ENCODE assay signal across 15 cellular contexts in the genomic region with DNA sequence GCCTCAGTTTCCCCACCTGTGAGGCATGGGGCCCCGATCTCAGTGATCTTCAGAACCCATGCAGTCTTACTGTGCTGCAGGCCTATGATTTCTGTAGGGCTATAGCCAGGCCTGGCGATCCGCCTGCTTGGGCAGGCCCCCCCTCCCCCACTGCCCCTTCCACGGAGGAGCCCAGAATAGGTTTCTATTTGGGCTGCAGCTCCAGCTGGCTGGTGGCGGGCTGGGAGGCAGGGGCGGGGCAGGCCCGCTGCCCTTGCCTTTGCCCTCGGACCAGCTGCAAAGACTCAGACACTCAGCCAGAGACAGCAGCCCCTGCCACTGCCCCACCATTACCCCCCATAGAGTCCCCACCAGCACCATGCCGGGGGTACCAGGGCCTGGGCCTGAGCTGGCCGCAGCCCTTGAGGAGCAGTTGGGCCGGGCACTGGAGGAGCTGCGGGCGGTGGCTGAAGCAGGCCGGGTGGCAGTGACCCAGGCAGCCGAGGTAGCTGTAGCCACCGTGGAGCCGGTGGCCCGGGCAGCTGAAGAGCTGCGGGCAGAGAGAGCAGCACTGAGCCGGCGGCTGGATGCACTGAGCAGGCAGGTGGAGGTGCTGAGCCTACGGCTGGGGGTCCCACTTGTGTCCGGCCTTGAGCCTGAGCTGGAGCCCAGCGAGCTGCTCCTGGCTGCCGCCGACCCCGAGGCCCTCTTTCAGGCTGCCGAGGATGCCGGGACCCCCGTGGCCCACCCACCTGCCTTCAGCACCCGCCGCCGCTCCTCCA. TPM values are rescaled to one million over a fixed set of nuclear protein-coding genes. Genes with fewer than 3 reads are reported as not detected.
DNase-seq lines count a peak whose midpoint lies in the region; ATAC-seq and TF ChIP-seq lines count a peak whose summit lies in the region.
"Had no signal": no experiment of that assay in that cellular context is flagged by ENCODE, and none has a peak within 500 bp of the region (broad histone marks: within the 10 kb centered on the region; RNA-seq: fewer than 3 reads in every experiment).

No MANE protein-coding gene starts in this region.

- no peaks in the 10 kb centered on the region for H3K9me3 ChIP-seq in CD8-positive, alpha-beta T cell (ENCODE audit: low read length)

- H3K4me3 Mint-ChIP-seq in CD8-positive, alpha-beta T cell: no peak overlapping the region
- H3K4me3 Mint-ChIP-seq: activated CD4-positive, alpha-beta memory T cell treated with anti-CD3 and anti-CD28 coated beads for 36 hours; CD14-positive monocyte; immature natural killer cell had no signal

- TF ChIP-seq CTCF in CD8-positive, alpha-beta T cell (IDR thresholded peaks at IDR 0.05): no peak
- TF ChIP-seq CTCF in GM10266 (IDR thresholded peaks at IDR 0.05; ENCODE audit: control insufficient read depth, insufficient read depth, low read depth, missing control alignments): no peak

- H3K9me3 Mint-ChIP-seq in CD8-positive, alpha-beta T cell: no peaks in the 10 kb centered on the region
- H3K9me3 Mint-ChIP-seq: activated CD4-positive, alpha-beta memory T cell treated with anti-CD3 and anti-CD28 coated beads for 36 hours; CD14-positive monocyte; immature natural killer cell; nephron had no signal

- H3K27me3 ChIP-seq in H7 (ENCODE audit: control insufficient read depth, insufficient read depth, low read length) (no peaks in the 10 kb centered on the region), layer of hippocampus (ENCODE audit: control insufficient read depth, insufficient read depth, low read length) (no peaks in the 10 kb centered on the region)
- no peaks in the 10 kb centered on the region for H3K27me3 ChIP-seq in CD8-positive, alpha-beta T cell (ENCODE audit: insufficient read depth, low read length)

- POLR2A ChIA-PET in CD8-positive, alpha-beta T cell (lab: Charles Lee): interaction anchor here (0.6 kb wide), 1 partner anchor 12 kb away, joined by 3 read pairs; a partner anchor contains a TSS

- H3K4me1 ChIP-seq in CD8-positive, alpha-beta T cell (ENCODE audit: insufficient read depth, low read length): no peaks in the 10 kb centered on the region

- CTCF ChIA-PET in CD8-positive, alpha-beta T cell (lab: Charles Lee): interaction anchor here (0.8 to 2.7 kb wide), 4 partner anchors 8 to 137 kb away, joined by 3 to 7 read pairs (median 4); a partner anchor contains a TSS

- no peaks in the 10 kb centered on the region for H3K36me3 Mint-ChIP-seq in CD8-positive, alpha-beta T cell
- H3K36me3 Mint-ChIP-seq: activated CD4-positive, alpha-beta memory T cell treated with anti-CD3 and anti-CD28 coated beads for 36 hours; immature natural killer cell had no signal

- H3K27ac ChIP-seq in layer of hippocampus (ENCODE audit: low read depth, low read length) (peak overlapping the region; percentile 68), substantia nigra (ENCODE audit: low read depth, low read length, poor library complexity, severe bottlenecking) (peak overlapping the region; percentile 40)
- H3K27ac ChIP-seq in CD8-positive, alpha-beta T cell (ENCODE audit: low read depth, low read length): no peak overlapping the region

- H3K27me3 Mint-ChIP-seq in CD8-positive, alpha-beta T cell (ENCODE audit: low read depth): no peaks in the 10 kb centered on the region
- H3K27me3 Mint-ChIP-seq: activated CD4-positive, alpha-beta memory T cell treated with anti-CD3 and anti-CD28 coated beads for 36 hours had no signal

- no peak overlapping the region for H3K4me3 ChIP-seq in H7 (ENCODE audit: insufficient read depth, low read depth, low read length)
- no peak overlapping the region for H3K4me3 ChIP-seq in CD8-positive, alpha-beta T cell (ENCODE audit: low read depth, low read length)

- no peak for ATAC-seq in CD8-positive, alpha-beta T cell

- peak; percentile 70 for DNase-seq in H7
- peak; percentile 53 for DNase-seq in cerebellum (ENCODE audit: low spot score)
- peak in 35 of 49 donors; percentile 10 to 73 (median 47) for DNase-seq in substantia nigra (lab: John Stamatoyannopoulos, UW)
- no peak for DNase-seq in cortex of kidney (lab: John Stamatoyannopoulos, UW)
- no peak for DNase-seq in activated naive CD4-positive, alpha-beta T cell treated with Interleukin-2 at 50 U/mL for 16 hours
- no peak for DNase-seq in CD8-positive, alpha-beta T cell
- no peak for DNase-seq in GM10266 (ENCODE audit: extremely low spot score)
- DNase-seq: activated CD4-positive, alpha-beta memory T cell treated with anti-CD3 and anti-CD28 coated beads for 36 hours; activated gamma-delta T cell; central memory CD4-positive, alpha-beta T cell; immature natural killer cell; T-helper 2 cell had no signal

- no peaks in the 10 kb centered on the region; the same call in none of the 2 replicates for H3K36me3 ChIP-seq in H7 (replicated peaks; ENCODE audit: control insufficient read depth, insufficient read depth, low read length)
- H3K36me3 ChIP-seq in CD8-positive, alpha-beta T cell (ENCODE audit: insufficient read depth, low read length): no peaks in the 10 kb centered on the region

- no peak overlapping the region for H3K27ac Mint-ChIP-seq in CD8-positive, alpha-beta T cell
- H3K27ac Mint-ChIP-seq: activated CD4-positive, alpha-beta memory T cell treated with anti-CD3 and anti-CD28 coated beads for 36 hours; CD14-positive monocyte; immature natural killer cell had no signal

- intact Hi-C loops in CD8-positive, alpha-beta T cell (cut with DNase I, micrococcal nuclease): no loop called here

- H3K4me1 Mint-ChIP-seq in CD8-positive, alpha-beta T cell (ENCODE audit: low read depth): no peaks in the 10 kb centered on the region
- H3K4me1 Mint-ChIP-seq: CD14-positive monocyte, immature natural killer cell had no signal

RNA-seq across cellular contexts. Expression of a gene that starts 12.2 kb away (rescaled TPM):
- 10.7 and 21.0 TPM in 2 replicates for total RNA-seq in H7 (2014; rRNA removed; shearing (Covaris generic))
- total RNA-seq in cerebellum: 17.1 TPM
- total RNA-seq in CD8-positive, alpha-beta T cell: 1 to 10 TPM; 4.0 to 4.9 TPM

RNA-seq across cellular contexts. Expression of a gene that starts 14.1 kb away (rescaled TPM):
- 14.6 and 22.4 TPM in 2 replicates for total RNA-seq in H7 (2014; rRNA removed; shearing (Covaris generic))
- total RNA-seq in cerebellum: 11.1 TPM
- 10 to 100 TPM; 55.6 to 62.2 TPM for total RNA-seq in CD8-positive, alpha-beta T cell

RNA-seq across cellular contexts. Expression of a gene that starts 29.5 kb away (rescaled TPM):
- total RNA-seq in H7 (2014; rRNA removed; shearing (Covaris generic)): 10.6 and 11.9 TPM in 2 replicates
- total RNA-seq in cerebellum: 0.73 TPM
- total RNA-seq in CD8-positive, alpha-beta T cell: under 1 TPM; 0.11 to 0.14 TPM

RNA-seq across cellular contexts. Expression of a gene that starts 47.0 kb away (rescaled TPM):
- total RNA-seq in H7 (2014; rRNA removed; shearing (Covaris generic)): 13.6 and 19.3 TPM in 2 replicates
- not detected for total RNA-seq in cerebellum
- not detected for total RNA-seq in CD8-positive, alpha-beta T cell
- total RNA-seq: activated CD4-positive, alpha-beta memory T cell treated with anti-CD3 and anti-CD28 coated beads for 36 hours had no signal

Comparison
In these comparisons a context has a peak if more than half of its experiments do, and no peak if none do; other contexts are left out.
1. DNase-seq: peak in H7 (single experiment), cerebellum (single experiment) and substantia nigra (35 of 49); none in cortex of kidney (single experiment), activated naive CD4-positive, alpha-beta T cell treated with Interleukin-2 at 50 U/mL for 16 hours (single experiment), CD8-positive, alpha-beta T cell (0 of 7) and GM10266 (single experiment).